In the genomic region with DNA sequence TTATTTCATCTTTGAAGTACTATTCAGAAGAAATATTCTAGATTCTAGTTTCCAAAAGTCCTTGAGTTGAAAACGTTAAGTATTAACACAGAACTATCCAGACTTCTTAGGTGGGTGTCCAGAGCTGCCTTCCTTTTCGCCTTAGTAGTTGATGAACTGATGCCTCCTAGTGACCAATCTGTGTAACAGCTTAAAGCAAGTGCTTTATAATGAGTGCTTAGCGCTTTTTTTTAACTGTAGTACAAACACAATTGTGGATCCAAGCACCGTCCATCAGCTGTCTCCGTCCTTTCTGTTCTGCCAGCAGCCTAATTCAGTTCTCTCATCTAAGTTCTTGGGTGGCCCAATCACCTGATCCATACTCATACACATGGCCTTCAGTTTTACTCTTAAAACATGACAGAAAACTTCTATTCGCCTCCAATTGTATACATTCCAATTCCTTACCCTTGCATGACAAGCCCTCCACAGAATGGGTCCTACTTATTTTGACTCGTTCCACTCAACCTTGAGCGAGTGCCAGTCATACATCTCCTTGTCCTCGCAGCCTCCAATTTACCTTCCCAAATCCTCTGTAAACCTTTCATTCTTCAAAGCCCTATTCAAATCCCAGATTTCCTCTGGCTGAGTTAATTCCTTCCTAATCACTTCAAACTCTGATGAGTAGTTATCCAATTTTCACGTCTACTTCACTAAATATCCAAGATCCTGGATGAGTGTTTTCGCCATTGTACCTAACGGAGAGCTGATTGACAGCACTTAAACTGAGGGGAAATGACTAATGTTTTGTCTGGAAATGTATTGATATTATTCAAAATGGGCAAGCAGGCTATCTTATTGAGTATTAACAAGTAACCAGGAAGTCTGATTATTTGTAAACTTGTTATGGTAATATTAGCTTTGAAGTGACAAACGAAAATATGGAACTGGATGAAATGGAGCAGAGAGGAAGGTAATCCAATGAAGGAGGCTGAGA, we compare ENCODE assay signal across 8 cellular contexts. TPM values are rescaled to one million over a fixed set of nuclear protein-coding genes. Genes with fewer than 3 reads are reported as not detected.
A peak's percentile ranks its signal among the peaks of the same experiment; 100 is the strongest.
DNase-seq lines count a peak whose midpoint lies in the region; ATAC-seq and TF ChIP-seq lines count a peak whose summit lies in the region.

No MANE protein-coding gene starts in this region.

- TF ChIP-seq CTCF in OCI-LY3 (IDR thresholded peaks at IDR 0.05; ENCODE audit: low read depth, low read length) (peak; percentile 90), body of pancreas (IDR thresholded peaks at IDR 0.05) (peak; percentile 37 to 93 (median 87))

- H3K79me2 ChIP-seq in OCI-LY3 (ENCODE audit: low read length), result no peaks in the 10 kb centered on the region

- ATAC-seq in GM21825 (IDR thresholded peaks at IDR 0.05; ENCODE audit: unreplicated experiment) (peak; percentile 56), body of pancreas (peak; percentile 76)

- no peaks in the 10 kb centered on the region for H4K20me1 ChIP-seq in OCI-LY3 (ENCODE audit: insufficient read depth, low read length)

- TF ChIP-seq POLR2A in body of pancreas (IDR thresholded peaks at IDR 0.05), result no peak

- H3K9ac ChIP-seq in OCI-LY3 (ENCODE audit: low read length), result no peak overlapping the region

- no peak overlapping the region for H3K4me2 ChIP-seq in OCI-LY3 (ENCODE audit: low read length)

- H3K4me1 ChIP-seq in OCI-LY3 (ENCODE audit: low read length) (peaks cover 14% of the 10 kb centered on the region), body of pancreas (peaks cover 30% of the 10 kb centered on the region)

- intact Hi-C loops in body of pancreas (cut with DNase I), result no loop called here

- H3K4me3 ChIP-seq in OCI-LY3 (ENCODE audit: low read length) (no peak overlapping the region), body of pancreas (no peak overlapping the region)

- H3K27ac ChIP-seq in OCI-LY3 (ENCODE audit: low read length) (no peak overlapping the region), body of pancreas (no peak overlapping the region)

- H3K36me3 ChIP-seq in OCI-LY3 (replicated peaks; ENCODE audit: low read depth, low read length) (no peaks in the 10 kb centered on the region), body of pancreas (replicated peaks in 1 of 2; ENCODE audit: insufficient read depth in 1 of 2, low read depth in 2 of 2) (no peaks in the 10 kb centered on the region)

- H2AFZ ChIP-seq in OCI-LY3 (ENCODE audit: low read depth, low read length), result no peak overlapping the region

- H3K27me3 ChIP-seq in OCI-LY3 (ENCODE audit: low read depth, low read length) (no peaks in the 10 kb centered on the region), body of pancreas (no peaks in the 10 kb centered on the region)

- H3K9me3 ChIP-seq in OCI-LY3 (ENCODE audit: insufficient read depth, low read length) (no peaks in the 10 kb centered on the region), body of pancreas (no peaks in the 10 kb centered on the region)

- peak; percentile 24 for DNase-seq in stimulated activated CD4-positive, alpha-beta T cell treated with anti-CD3 and anti-CD28 coated beads, Interleukin-15, amount 100 ng/mL, for 24 hours
- no peak for DNase-seq in stimulated activated CD4-positive, alpha-beta T cell treated with anti-CD3 and anti-CD28 coated beads, Interleukin-4, amount 100 ng/mL, for 1 hour
- DNase-seq in KG1 (lab: John Stamatoyannopoulos, UW) (peak; percentile 55), body of pancreas (peak in 3 of 4 donors; percentile 28 to 73 (median 51)), inferior parietal cortex (ENCODE audit: extremely low spot score) (peak; percentile 80)
- peak in 4 of 6 experiments; percentile 6 to 59 (median 40) for DNase-seq in stimulated activated naive CD4-positive, alpha-beta T cell (lab: John Stamatoyannopoulos, UW)

- 28 to 34% methylated on average over 13 of the region's 13 CpGs for WGBS in body of pancreas, 2 donors

RNA-seq across cellular contexts. Expression of a gene that starts 5.8 kb away (rescaled TPM):
- total RNA-seq in body of pancreas, result 10 to 100 TPM; 11.9 to 22.4 TPM

RNA-seq across cellular contexts. Expression of a gene that starts 47.1 kb away (rescaled TPM):
- 100 to 1,000 TPM; 151 to 275 TPM for total RNA-seq in body of pancreas
